ENCODE assay signal across 28 cellular contexts in genomic region chr9:95386843-95387242, GRCh38.
"Had no signal": no experiment of that assay in that cellular context is flagged by ENCODE, and none has a peak within 500 bp of the region (broad histone marks: within the 10 kb centered on the region; RNA-seq: fewer than 3 reads in every experiment).

No MANE protein-coding gene starts in this region.

- H3K27me3 ChIP-seq: colonic mucosa, hepatocyte had no signal

- H3K4me3 ChIP-seq: colonic mucosa, esophagus squamous epithelium, gastrocnemius medialis, hepatocyte, left ventricle myocardium inferior, lower lobe of right lung had no signal

- H3K4me2 ChIP-seq: hepatocyte had no signal

- H3K27ac ChIP-seq: colonic mucosa, epithelial cell of prostate, esophagus squamous epithelium, gastrocnemius medialis, hepatocyte, left ventricle myocardium inferior, lower lobe of right lung had no signal

- ATAC-seq: effector memory CD8-positive, alpha-beta T cell; esophagus mucosa; gastrocnemius medialis; left colon; left lobe of liver; lower lobe of right lung; naive thymus-derived CD4-positive, alpha-beta T cell had no signal

- H3K9me3 ChIP-seq: colonic mucosa, esophagus squamous epithelium, gastrocnemius medialis, left ventricle myocardium inferior, lower lobe of right lung had no signal

- H3K79me2 ChIP-seq: hepatocyte had no signal

- DNase-seq: colonic mucosa; cortex of kidney; effector CD8-positive, alpha-beta T cell; effector memory CD8-positive, alpha-beta T cell; endodermal cell; erythroblast; esophagus squamous epithelium; foreskin fibroblast; foreskin melanocyte; gastrocnemius medialis; glutamatergic neuron; head of caudate nucleus; hypothalamus; immature natural killer cell; islet precursor cell; kidney; kidney glomerular epithelial cell; left colon; left ventricle myocardium inferior; lower lobe of right lung; mesenchymal stem cell; midbrain; naive thymus-derived CD4-positive, alpha-beta T cell had no signal

- H3K36me3 ChIP-seq: colonic mucosa, esophagus squamous epithelium, gastrocnemius medialis, left ventricle myocardium inferior, lower lobe of right lung had no signal

- FAIRE-seq: endometrium, kidney had no signal

- H2AFZ ChIP-seq: hepatocyte had no signal

- H3K4me1 ChIP-seq: colonic mucosa, esophagus squamous epithelium, gastrocnemius medialis, left ventricle myocardium inferior, lower lobe of right lung had no signal
